ENCODE assay signal across 9 cellular contexts in genomic region chr2:29314816-29315571, GRCh38.
A peak's percentile ranks its signal among the peaks of the same experiment; 100 is the strongest.
DNase-seq lines count a peak whose midpoint lies in the region; ATAC-seq and TF ChIP-seq lines count a peak whose summit lies in the region.
"Had no signal": no experiment of that assay in that cellular context is flagged by ENCODE, and none has a peak within 500 bp of the region (broad histone marks: within the 10 kb centered on the region; RNA-seq: fewer than 3 reads in every experiment).

No MANE protein-coding gene starts in this region.

- no peak for TF ChIP-seq CTCF in psoas muscle (IDR thresholded peaks at IDR 0.05)

- DNase-seq in DMS 273 (lab: John Stamatoyannopoulos, UW; ENCODE audit: unreplicated experiment) = peak; percentile 39
- no peak for DNase-seq in DMS 273 treated with DMSO at 0.1 percent for 48 hours (lab: John Stamatoyannopoulos, UW)
- peak; percentile 28 for DNase-seq in RPMI8226
- peak; percentile 58 for DNase-seq in activated naive CD4-positive, alpha-beta T cell treated with Interleukin-2 at 50 U/mL for 16 hours
- peak; percentile 36 for DNase-seq in midbrain (lab: John Stamatoyannopoulos, UW)
- DNase-seq in stimulated activated CD8-positive, alpha-beta memory T cell treated with anti-CD3 and anti-CD28 coated beads, Interleukin-7, amount 100 ng/mL, for 48 hours (ENCODE audit: extremely low read depth in 1 of 2, low read depth in 1 of 2) = peak; percentile 33 to 46
- DNase-seq in psoas muscle = no peak

- ATAC-seq in HG02938 (IDR thresholded peaks at IDR 0.05; ENCODE audit: unreplicated experiment) = peak; percentile 72
- ATAC-seq in psoas muscle = no peak

- intact Hi-C loops in psoas muscle (cut with DNase I) = loop anchor here (5.0 kb wide), 1 partner anchor 527 kb away; no protein-coding TSS in a partner anchor

- H3K9me3 ChIP-seq in psoas muscle = no peaks in the 10 kb centered on the region

- WGBS in psoas muscle, 3 donors = 52 to 54% (median 53%) methylated on average over 18 of the region's 18 CpGs

- no peak overlapping the region for H3K27ac ChIP-seq in psoas muscle
- H3K27ac ChIP-seq: 22Rv1 had no signal

- no peaks in the 10 kb centered on the region for H3K27me3 ChIP-seq in psoas muscle (ENCODE audit: insufficient read depth in 3 of 3, low read length in 2 of 3)

- no peaks in the 10 kb centered on the region for H3K4me1 ChIP-seq in psoas muscle

- no peaks in the 10 kb centered on the region for H3K36me3 ChIP-seq in psoas muscle (ENCODE audit: insufficient read depth in 1 of 2, low read depth in 1 of 2)

- no peak overlapping the region for H3K4me3 ChIP-seq in psoas muscle

Comparison
In these comparisons a context has a peak if more than half of its experiments do, and no peak if none do; other contexts are left out.
1. DNase-seq: peak in DMS 273 (single experiment), RPMI8226 (single experiment), activated naive CD4-positive, alpha-beta T cell treated with Interleukin-2 at 50 U/mL for 16 hours (single experiment), midbrain (single experiment) and stimulated activated CD8-positive, alpha-beta memory T cell treated with anti-CD3 and anti-CD28 coated beads, Interleukin-7, amount 100 ng/mL, for 48 hours (2 of 2); none in DMS 273 treated with DMSO at 0.1 percent for 48 hours (single experiment) and psoas muscle (0 of 2).